1 cellular context compared by ENCODE assay signal in the genomic region with DNA sequence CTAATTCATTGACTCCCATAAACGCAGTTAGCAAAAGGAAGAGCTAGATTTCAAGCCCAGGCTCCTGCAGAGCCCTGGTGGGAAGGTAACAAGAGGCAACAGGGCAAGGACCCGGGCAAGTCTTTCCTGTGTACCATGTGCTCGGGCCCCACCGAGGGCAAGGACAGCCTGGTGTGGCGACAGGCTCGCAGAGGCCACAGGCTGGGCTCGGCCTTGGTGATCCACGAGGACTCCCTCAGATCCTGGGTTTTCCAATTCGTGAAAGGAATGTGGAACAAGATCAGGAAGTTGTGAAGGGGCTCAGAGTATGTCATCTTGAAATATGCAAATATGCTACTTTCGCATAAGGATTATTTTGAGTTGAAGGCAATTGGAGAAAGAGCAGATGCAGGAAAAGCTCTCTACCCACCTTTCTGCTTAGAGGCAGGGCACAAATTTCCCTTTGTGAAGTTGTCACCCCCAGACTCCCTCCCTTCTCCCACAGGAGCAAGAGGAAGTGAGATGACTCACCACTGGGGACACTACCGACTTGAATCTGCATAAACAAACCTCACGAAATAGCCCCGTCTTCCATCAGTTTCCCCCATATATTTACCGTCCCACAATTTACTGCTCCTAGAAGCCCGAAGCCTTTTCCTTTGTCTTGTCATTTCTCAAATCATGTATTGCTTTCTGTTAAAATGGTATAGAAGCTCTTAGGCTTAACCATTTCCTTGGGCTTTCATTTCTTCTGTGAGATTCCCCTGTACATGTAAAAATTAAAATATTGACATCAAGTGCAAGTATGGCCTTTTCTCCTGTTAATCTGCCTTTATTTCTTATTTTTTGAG.
TF ChIP-seq lines count a peak whose summit lies in the region.

No MANE protein-coding gene starts in this region.

TF ChIP-seq in K562, 482 proteins besides CTCF, POLR2A, EP300 and RAD21 (continued from another document and continues in another):
- peak; percentile 71; the same call in 1 of the 2 replicates for TF ChIP-seq CREB3 (tag; conservative IDR thresholded peaks at IDR 0.05; ENCODE audit: low read depth)
- TF ChIP-seq SLC30A9 (CRISPR knock-in tag; IDR thresholded peaks at IDR 0.05) = no peak
- TF ChIP-seq ZNF668 (CRISPR knock-in tag; IDR thresholded peaks at IDR 0.05) = no peak
- no peak for TF ChIP-seq POLR3A (IDR thresholded peaks at IDR 0.05; ENCODE audit: borderline replicate concordance, extremely low read depth, insufficient read depth, insufficient read length)
- TF ChIP-seq BCOR (IDR thresholded peaks at IDR 0.05) = no peak
- TF ChIP-seq PTTG1 (tag; IDR thresholded peaks at IDR 0.05; ENCODE audit: low read depth) = no peak
- no peak for TF ChIP-seq ZNF75A (CRISPR knock-in tag; IDR thresholded peaks at IDR 0.05)
- TF ChIP-seq, protein P1, sequence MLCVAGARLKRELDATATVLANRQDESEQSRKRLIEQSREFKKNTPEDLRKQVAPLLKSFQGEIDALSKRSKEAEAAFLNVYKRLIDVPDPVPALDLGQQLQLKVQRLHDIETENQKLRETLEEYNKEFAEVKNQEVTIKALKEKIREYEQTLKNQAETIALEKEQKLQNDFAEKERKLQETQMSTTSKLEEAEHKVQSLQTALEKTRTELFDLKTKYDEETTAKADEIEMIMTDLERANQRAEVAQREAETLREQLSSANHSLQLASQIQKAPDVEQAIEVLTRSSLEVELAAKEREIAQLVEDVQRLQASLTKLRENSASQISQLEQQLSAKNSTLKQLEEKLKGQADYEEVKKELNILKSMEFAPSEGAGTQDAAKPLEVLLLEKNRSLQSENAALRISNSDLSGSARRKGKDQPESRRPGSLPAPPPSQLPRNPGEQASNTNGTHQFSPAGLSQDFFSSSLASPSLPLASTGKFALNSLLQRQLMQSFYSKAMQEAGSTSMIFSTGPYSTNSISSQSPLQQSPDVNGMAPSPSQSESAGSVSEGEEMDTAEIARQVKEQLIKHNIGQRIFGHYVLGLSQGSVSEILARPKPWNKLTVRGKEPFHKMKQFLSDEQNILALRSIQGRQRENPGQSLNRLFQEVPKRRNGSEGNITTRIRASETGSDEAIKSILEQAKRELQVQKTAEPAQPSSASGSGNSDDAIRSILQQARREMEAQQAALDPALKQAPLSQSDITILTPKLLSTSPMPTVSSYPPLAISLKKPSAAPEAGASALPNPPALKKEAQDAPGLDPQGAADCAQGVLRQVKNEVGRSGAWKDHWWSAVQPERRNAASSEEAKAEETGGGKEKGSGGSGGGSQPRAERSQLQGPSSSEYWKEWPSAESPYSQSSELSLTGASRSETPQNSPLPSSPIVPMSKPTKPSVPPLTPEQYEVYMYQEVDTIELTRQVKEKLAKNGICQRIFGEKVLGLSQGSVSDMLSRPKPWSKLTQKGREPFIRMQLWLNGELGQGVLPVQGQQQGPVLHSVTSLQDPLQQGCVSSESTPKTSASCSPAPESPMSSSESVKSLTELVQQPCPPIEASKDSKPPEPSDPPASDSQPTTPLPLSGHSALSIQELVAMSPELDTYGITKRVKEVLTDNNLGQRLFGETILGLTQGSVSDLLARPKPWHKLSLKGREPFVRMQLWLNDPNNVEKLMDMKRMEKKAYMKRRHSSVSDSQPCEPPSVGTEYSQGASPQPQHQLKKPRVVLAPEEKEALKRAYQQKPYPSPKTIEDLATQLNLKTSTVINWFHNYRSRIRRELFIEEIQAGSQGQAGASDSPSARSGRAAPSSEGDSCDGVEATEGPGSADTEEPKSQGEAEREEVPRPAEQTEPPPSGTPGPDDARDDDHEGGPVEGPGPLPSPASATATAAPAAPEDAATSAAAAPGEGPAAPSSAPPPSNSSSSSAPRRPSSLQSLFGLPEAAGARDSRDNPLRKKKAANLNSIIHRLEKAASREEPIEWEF (CRISPR knock-in tag; IDR thresholded peaks at IDR 0.05) = peak; percentile 74; the same call in 1 of the 2 replicates
- TF ChIP-seq CEBPG (CRISPR knock-in tag; IDR thresholded peaks at IDR 0.05) = peak; percentile 26; the same call in 1 of the 2 replicates
- TF ChIP-seq CEBPG (tag; conservative IDR thresholded peaks at IDR 0.05 in 1 of 2, IDR thresholded peaks at IDR 0.05 in 1 of 2) = no peak
- TF ChIP-seq ZNF384 (IDR thresholded peaks at IDR 0.05; ENCODE audit: low read depth, low read length) = no peak
- peak; percentile 94 for TF ChIP-seq SMARCE1 (IDR thresholded peaks at IDR 0.05)
- peak in 1 of 2 experiments; percentile 41; a peak in 1 of 4 replicates for TF ChIP-seq ZNF639 (CRISPR knock-in tag; conservative IDR thresholded peaks at IDR 0.05 in 1 of 2, IDR thresholded peaks at IDR 0.05 in 1 of 2)
- no peak for TF ChIP-seq ZNF586 (CRISPR knock-in tag; conservative IDR thresholded peaks at IDR 0.05)
- TF ChIP-seq ETV6 (IDR thresholded peaks at IDR 0.05; ENCODE audit: borderline replicate concordance in 1 of 2, low read depth in 2 of 2, low read length in 1 of 2) = no peak
- TF ChIP-seq ETV6 (CRISPR knock-in tag; IDR thresholded peaks at IDR 0.05; ENCODE audit: borderline replicate concordance) = no peak
- TF ChIP-seq, protein P2, sequence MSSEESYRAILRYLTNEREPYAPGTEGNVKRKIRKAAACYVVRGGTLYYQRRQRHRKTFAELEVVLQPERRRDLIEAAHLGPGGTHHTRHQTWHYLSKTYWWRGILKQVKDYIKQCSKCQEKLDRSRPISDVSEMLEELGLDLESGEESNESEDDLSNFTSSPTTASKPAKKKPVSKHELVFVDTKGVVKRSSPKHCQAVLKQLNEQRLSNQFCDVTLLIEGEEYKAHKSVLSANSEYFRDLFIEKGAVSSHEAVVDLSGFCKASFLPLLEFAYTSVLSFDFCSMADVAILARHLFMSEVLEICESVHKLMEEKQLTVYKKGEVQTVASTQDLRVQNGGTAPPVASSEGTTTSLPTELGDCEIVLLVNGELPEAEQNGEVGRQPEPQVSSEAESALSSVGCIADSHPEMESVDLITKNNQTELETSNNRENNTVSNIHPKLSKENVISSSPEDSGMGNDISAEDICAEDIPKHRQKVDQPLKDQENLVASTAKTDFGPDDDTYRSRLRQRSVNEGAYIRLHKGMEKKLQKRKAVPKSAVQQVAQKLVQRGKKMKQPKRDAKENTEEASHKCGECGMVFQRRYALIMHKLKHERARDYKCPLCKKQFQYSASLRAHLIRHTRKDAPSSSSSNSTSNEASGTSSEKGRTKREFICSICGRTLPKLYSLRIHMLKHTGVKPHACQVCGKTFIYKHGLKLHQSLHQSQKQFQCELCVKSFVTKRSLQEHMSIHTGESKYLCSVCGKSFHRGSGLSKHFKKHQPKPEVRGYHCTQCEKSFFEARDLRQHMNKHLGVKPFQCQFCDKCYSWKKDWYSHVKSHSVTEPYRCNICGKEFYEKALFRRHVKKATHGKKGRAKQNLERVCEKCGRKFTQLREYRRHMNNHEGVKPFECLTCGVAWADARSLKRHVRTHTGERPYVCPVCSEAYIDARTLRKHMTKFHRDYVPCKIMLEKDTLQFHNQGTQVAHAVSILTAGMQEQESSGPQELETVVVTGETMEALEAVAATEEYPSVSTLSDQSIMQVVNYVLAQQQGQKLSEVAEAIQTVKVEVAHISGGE (CRISPR knock-in tag; IDR thresholded peaks at IDR 0.05) = no peak
- TF ChIP-seq XRCC5 (IDR thresholded peaks at IDR 0.05; ENCODE audit: low read depth, low read length) = no peak
- TF ChIP-seq JUN (IDR thresholded peaks at IDR 0.05; ENCODE audit: borderline replicate concordance, low read depth, low read length) = peak; percentile 94
- peak; percentile 48; the same call in 1 of the 2 replicates for TF ChIP-seq JUN (CRISPR knock-in tag; IDR thresholded peaks at IDR 0.05; ENCODE audit: borderline replicate concordance)
- TF ChIP-seq NR2C2 (CRISPR knock-in tag; IDR thresholded peaks at IDR 0.05) = no peak
- no peak; the same call in 1 of the 2 replicates for TF ChIP-seq NR2C2 (tag; IDR thresholded peaks at IDR 0.05)
- TF ChIP-seq XRCC4 (IDR thresholded peaks at IDR 0.05; ENCODE audit: extremely low read depth, insufficient read depth, insufficient read length) = no peak
- TF ChIP-seq BMI1 (IDR thresholded peaks at IDR 0.05; ENCODE audit: low read length) = no peak
- no peak for TF ChIP-seq SRSF7 (optimal IDR thresholded peaks at IDR 0.05; ENCODE audit: low read depth, low read length)
- no peak for TF ChIP-seq ZFX (CRISPR knock-in tag; IDR thresholded peaks at IDR 0.05)
- no peak for TF ChIP-seq ZNF76 (CRISPR knock-in tag; IDR thresholded peaks at IDR 0.05; ENCODE audit: borderline replicate concordance)
- no peak for TF ChIP-seq ZC3H4 (CRISPR knock-in tag; IDR thresholded peaks at IDR 0.05; ENCODE audit: borderline replicate concordance)
- no peak for TF ChIP-seq ZNF134 (CRISPR knock-in tag; conservative IDR thresholded peaks at IDR 0.05)
- TF ChIP-seq NCOA1 (IDR thresholded peaks at IDR 0.05; ENCODE audit: low read depth) = 0 out of 2 replicates have a peak, but pooled peaks have one; percentile 19
- TF ChIP-seq, protein P3, sequence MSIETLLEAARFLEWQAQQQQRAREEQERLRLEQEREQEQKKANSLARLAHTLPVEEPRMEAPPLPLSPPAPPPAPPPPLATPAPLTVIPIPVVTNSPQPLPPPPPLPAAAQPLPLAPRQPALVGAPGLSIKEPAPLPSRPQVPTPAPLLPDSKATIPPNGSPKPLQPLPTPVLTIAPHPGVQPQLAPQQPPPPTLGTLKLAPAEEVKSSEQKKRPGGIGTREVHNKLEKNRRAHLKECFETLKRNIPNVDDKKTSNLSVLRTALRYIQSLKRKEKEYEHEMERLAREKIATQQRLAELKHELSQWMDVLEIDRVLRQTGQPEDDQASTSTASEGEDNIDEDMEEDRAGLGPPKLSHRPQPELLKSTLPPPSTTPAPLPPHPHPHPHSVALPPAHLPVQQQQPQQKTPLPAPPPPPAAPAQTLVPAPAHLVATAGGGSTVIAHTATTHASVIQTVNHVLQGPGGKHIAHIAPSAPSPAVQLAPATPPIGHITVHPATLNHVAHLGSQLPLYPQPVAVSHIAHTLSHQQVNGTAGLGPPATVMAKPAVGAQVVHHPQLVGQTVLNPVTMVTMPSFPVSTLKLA (conservative IDR thresholded peaks at IDR 0.05) = 0 out of 4 replicates have a peak, but pooled peaks of 1 of the 2 experiments have one; percentile 22
- TF ChIP-seq ZNF584 (CRISPR knock-in tag; IDR thresholded peaks at IDR 0.05; ENCODE audit: low read depth) = peak; percentile 83
- no peak for TF ChIP-seq ZNF263 (CRISPR knock-in tag; IDR thresholded peaks at IDR 0.05; ENCODE audit: borderline replicate concordance)
- TF ChIP-seq, protein P4, sequence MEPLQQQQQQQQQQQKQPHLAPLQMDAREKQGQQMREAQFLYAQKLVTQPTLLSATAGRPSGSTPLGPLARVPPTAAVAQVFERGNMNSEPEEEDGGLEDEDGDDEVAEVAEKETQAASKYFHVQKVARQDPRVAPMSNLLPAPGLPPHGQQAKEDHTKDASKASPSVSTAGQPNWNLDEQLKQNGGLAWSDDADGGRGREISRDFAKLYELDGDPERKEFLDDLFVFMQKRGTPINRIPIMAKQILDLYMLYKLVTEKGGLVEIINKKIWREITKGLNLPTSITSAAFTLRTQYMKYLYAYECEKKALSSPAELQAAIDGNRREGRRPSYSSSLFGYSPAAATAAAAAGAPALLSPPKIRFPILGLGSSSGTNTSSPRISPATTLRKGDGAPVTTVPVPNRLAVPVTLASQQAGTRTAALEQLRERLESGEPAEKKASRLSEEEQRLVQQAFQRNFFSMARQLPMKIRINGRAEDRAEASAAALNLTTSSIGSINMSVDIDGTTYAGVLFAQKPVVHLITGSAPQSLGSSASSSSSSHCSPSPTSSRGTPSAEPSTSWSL (CRISPR knock-in tag; IDR thresholded peaks at IDR 0.05; ENCODE audit: borderline replicate concordance) = 0 out of 2 replicates have a peak, but pooled peaks have one; percentile 26
- no peak for TF ChIP-seq MIER1 (IDR thresholded peaks at IDR 0.05; ENCODE audit: low read depth)
- peak; percentile 67 for TF ChIP-seq ELF1 (tag; IDR thresholded peaks at IDR 0.05)
- no peak; the same call in 1 of the 2 replicates for TF ChIP-seq ZNF197 (CRISPR knock-in tag; IDR thresholded peaks at IDR 0.05; ENCODE audit: low read depth)
- TF ChIP-seq, protein P5, sequence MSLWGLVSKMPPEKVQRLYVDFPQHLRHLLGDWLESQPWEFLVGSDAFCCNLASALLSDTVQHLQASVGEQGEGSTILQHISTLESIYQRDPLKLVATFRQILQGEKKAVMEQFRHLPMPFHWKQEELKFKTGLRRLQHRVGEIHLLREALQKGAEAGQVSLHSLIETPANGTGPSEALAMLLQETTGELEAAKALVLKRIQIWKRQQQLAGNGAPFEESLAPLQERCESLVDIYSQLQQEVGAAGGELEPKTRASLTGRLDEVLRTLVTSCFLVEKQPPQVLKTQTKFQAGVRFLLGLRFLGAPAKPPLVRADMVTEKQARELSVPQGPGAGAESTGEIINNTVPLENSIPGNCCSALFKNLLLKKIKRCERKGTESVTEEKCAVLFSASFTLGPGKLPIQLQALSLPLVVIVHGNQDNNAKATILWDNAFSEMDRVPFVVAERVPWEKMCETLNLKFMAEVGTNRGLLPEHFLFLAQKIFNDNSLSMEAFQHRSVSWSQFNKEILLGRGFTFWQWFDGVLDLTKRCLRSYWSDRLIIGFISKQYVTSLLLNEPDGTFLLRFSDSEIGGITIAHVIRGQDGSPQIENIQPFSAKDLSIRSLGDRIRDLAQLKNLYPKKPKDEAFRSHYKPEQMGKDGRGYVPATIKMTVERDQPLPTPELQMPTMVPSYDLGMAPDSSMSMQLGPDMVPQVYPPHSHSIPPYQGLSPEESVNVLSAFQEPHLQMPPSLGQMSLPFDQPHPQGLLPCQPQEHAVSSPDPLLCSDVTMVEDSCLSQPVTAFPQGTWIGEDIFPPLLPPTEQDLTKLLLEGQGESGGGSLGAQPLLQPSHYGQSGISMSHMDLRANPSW (CRISPR knock-in tag; IDR thresholded peaks at IDR 0.05) = no peak
- TF ChIP-seq, protein P6, sequence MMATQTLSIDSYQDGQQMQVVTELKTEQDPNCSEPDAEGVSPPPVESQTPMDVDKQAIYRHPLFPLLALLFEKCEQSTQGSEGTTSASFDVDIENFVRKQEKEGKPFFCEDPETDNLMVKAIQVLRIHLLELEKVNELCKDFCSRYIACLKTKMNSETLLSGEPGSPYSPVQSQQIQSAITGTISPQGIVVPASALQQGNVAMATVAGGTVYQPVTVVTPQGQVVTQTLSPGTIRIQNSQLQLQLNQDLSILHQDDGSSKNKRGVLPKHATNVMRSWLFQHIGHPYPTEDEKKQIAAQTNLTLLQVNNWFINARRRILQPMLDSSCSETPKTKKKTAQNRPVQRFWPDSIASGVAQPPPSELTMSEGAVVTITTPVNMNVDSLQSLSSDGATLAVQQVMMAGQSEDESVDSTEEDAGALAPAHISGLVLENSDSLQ (IDR thresholded peaks at IDR 0.05) = no peak
- TF ChIP-seq KDM2B (CRISPR knock-in tag; IDR thresholded peaks at IDR 0.05) = no peak
- no peak for TF ChIP-seq HDAC6 (IDR thresholded peaks at IDR 0.05; ENCODE audit: low read depth, low read length)
